In the genomic region with DNA sequence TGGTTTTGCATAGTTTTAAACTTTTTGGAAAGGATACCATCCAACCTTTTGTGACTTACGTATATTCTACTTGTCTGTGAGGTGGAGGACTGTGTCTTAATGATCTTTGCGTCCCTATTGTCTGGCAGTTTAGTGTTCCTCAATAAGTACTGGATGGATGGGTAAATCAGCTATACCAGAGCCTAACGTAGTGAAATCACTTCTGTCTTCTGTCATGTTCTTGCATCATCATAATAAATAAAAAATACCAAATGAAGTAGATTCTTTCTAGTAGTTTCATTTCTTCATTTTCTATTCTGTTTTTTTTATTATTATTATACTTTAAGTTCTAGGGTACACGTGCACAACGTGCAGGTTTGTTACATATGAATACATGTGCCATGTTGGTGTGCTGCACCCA, we compare ENCODE assay signal across 7 cellular contexts.
"Had no signal": no experiment of that assay in that cellular context is flagged by ENCODE, and none has a peak within 500 bp of the region (broad histone marks: within the 10 kb centered on the region; RNA-seq: fewer than 3 reads in every experiment).

No MANE protein-coding gene starts in this region.

- FAIRE-seq: H1, H54, HTR-8/SVneo had no signal

- ATAC-seq: GM23338 had no signal

- H3K4me3 ChIP-seq: GM23338 had no signal

- H3K4me2 ChIP-seq: GM23338 had no signal

- H2AFZ ChIP-seq: GM23338 had no signal

- DNase-seq: H9, HCEC 1CT, KBM-7 had no signal
